ENCODE assay signal across 7 cellular contexts in genomic region chr1:2526824-2527552, GRCh38. TPM values are rescaled to one million over a fixed set of nuclear protein-coding genes. Genes with fewer than 3 reads are reported as not detected.
DNase-seq lines count a peak whose midpoint lies in the region; ATAC-seq and TF ChIP-seq lines count a peak whose summit lies in the region.

No MANE protein-coding gene starts in this region.

- peak overlapping the region; percentile 90 for H3K4me3 ChIP-seq in HFF-Myc (replicated peaks; ENCODE audit: low read depth, low read length)

- intact Hi-C loops in activated T-helper 2 cell treated with anti-CD3 and anti-CD28 coated beads, Interferon-gamma antibody, Interleukin-2, Interleukin-4, amounts not matched to agents 10 μg/mL and 5 μg/mL and 100 μg/mL, durations not matched to agents 14 hours and 24 hours and 36 hours (cut with micrococcal nuclease), result loop anchor here (1.0 to 10.0 kb wide), 7 partner anchors 20 to 395 kb away; partner anchors contain the start of genes FAAP20, MORN1, PEX10 and RER1

- H3K9me3 Mint-ChIP-seq in activated T-helper 2 cell treated with anti-CD3 and anti-CD28 coated beads, Interferon-gamma antibody, Interleukin-2, Interleukin-4, amounts not matched to agents 10 μg/mL and 5 μg/mL and 100 μg/mL, durations not matched to agents 14 hours and 24 hours and 36 hours, result no peaks in the 10 kb centered on the region

- DNase-seq in HFF-Myc (ENCODE audit: extremely low read depth, low read depth) (no peak), NCI-H1105 (lab: John Stamatoyannopoulos, UW) (peak; percentile 51), globus pallidus (ENCODE audit: low spot score) (peak; percentile 80), putamen (ENCODE audit: low spot score) (peak; percentile 80), dermis blood vessel endothelial cell (no peak)
- DNase-seq in activated T-helper 2 cell treated with anti-CD3 and anti-CD28 coated beads, Interferon-gamma antibody, Interleukin-2, Interleukin-4, amounts not matched to agents 10 μg/mL and 5 μg/mL and 100 μg/mL, durations not matched to agents 14 hours and 24 hours and 36 hours (ENCODE audit: low spot score), result peak; percentile 38

- H3K27ac Mint-ChIP-seq in activated T-helper 2 cell treated with anti-CD3 and anti-CD28 coated beads, Interferon-gamma antibody, Interleukin-2, Interleukin-4, amounts not matched to agents 10 μg/mL and 5 μg/mL and 100 μg/mL, durations not matched to agents 14 hours and 24 hours and 36 hours, result no peak overlapping the region

- H3K27me3 Mint-ChIP-seq in activated T-helper 2 cell treated with anti-CD3 and anti-CD28 coated beads, Interferon-gamma antibody, Interleukin-2, Interleukin-4, amounts not matched to agents 10 μg/mL and 5 μg/mL and 100 μg/mL, durations not matched to agents 14 hours and 24 hours and 36 hours (ENCODE audit: low read depth), result peaks cover 23% of the 10 kb centered on the region

- H3K36me3 Mint-ChIP-seq in activated T-helper 2 cell treated with anti-CD3 and anti-CD28 coated beads, Interferon-gamma antibody, Interleukin-2, Interleukin-4, amounts not matched to agents 10 μg/mL and 5 μg/mL and 100 μg/mL, durations not matched to agents 14 hours and 24 hours and 36 hours (ENCODE audit: low read depth), result peaks cover 11% of the 10 kb centered on the region

- peak overlapping the region; percentile 19 for H3K4me3 Mint-ChIP-seq in activated T-helper 2 cell treated with anti-CD3 and anti-CD28 coated beads, Interferon-gamma antibody, Interleukin-2, Interleukin-4, amounts not matched to agents 10 μg/mL and 5 μg/mL and 100 μg/mL, durations not matched to agents 14 hours and 24 hours and 36 hours (ENCODE audit: low read depth)

- no peak for TF ChIP-seq CTCF in HFF-Myc (IDR thresholded peaks at IDR 0.05; ENCODE audit: low read depth, low read length, missing control alignments)

- ATAC-seq in GM18499 (IDR thresholded peaks at IDR 0.05; ENCODE audit: insufficient read depth, unreplicated experiment), result peak; percentile 18

- H3K4me1 Mint-ChIP-seq in activated T-helper 2 cell treated with anti-CD3 and anti-CD28 coated beads, Interferon-gamma antibody, Interleukin-2, Interleukin-4, amounts not matched to agents 10 μg/mL and 5 μg/mL and 100 μg/mL, durations not matched to agents 14 hours and 24 hours and 36 hours (ENCODE audit: low read depth), result peaks cover 31% of the 10 kb centered on the region

RNA-seq across cellular contexts. Expression of gene PANK4, which starts 0.6 kb away (rescaled TPM):
- total RNA-seq in activated T-helper 2 cell treated with anti-CD3 and anti-CD28 coated beads, Interferon-gamma antibody, Interleukin-2, Interleukin-4, amounts not matched to agents 10 μg/mL and 5 μg/mL and 100 μg/mL, durations not matched to agents 14 hours and 24 hours and 36 hours, result 49.1 and 52.2 TPM in 2 replicates
- 21.5 and 24.7 TPM in 2 replicates for total RNA-seq in dermis blood vessel endothelial cell

RNA-seq across cellular contexts. Expression of gene HES5, which starts 3.1 kb away (rescaled TPM):
- not detected in 2 replicates for total RNA-seq in activated T-helper 2 cell treated with anti-CD3 and anti-CD28 coated beads, Interferon-gamma antibody, Interleukin-2, Interleukin-4, amounts not matched to agents 10 μg/mL and 5 μg/mL and 100 μg/mL, durations not matched to agents 14 hours and 24 hours and 36 hours
- total RNA-seq in dermis blood vessel endothelial cell, result 0.17 TPM in 1 of 2 replicates, not detected in the other

RNA-seq across cellular contexts. Expression of gene TNFRSF14, which starts 29.2 kb away (rescaled TPM):
- total RNA-seq in activated T-helper 2 cell treated with anti-CD3 and anti-CD28 coated beads, Interferon-gamma antibody, Interleukin-2, Interleukin-4, amounts not matched to agents 10 μg/mL and 5 μg/mL and 100 μg/mL, durations not matched to agents 14 hours and 24 hours and 36 hours, result 191 and 199 TPM in 2 replicates
- total RNA-seq in dermis blood vessel endothelial cell, result 109 and 155 TPM in 2 replicates

RNA-seq across cellular contexts. Expression of gene PLCH2, which starts 50.9 kb away (rescaled TPM):
- total RNA-seq in activated T-helper 2 cell treated with anti-CD3 and anti-CD28 coated beads, Interferon-gamma antibody, Interleukin-2, Interleukin-4, amounts not matched to agents 10 μg/mL and 5 μg/mL and 100 μg/mL, durations not matched to agents 14 hours and 24 hours and 36 hours, result 2.6 and 2.8 TPM in 2 replicates
- total RNA-seq in dermis blood vessel endothelial cell, result under 0.01 and 0.09 TPM in 2 replicates

RNA-seq across cellular contexts. Expression of gene PRXL2B, which starts 59.6 kb away (rescaled TPM):
- 26.5 and 28.4 TPM in 2 replicates for total RNA-seq in activated T-helper 2 cell treated with anti-CD3 and anti-CD28 coated beads, Interferon-gamma antibody, Interleukin-2, Interleukin-4, amounts not matched to agents 10 μg/mL and 5 μg/mL and 100 μg/mL, durations not matched to agents 14 hours and 24 hours and 36 hours
- total RNA-seq in dermis blood vessel endothelial cell, result 63.0 and 128 TPM in 2 replicates

Comparison
In these comparisons a context has a peak if more than half of its experiments do, and no peak if none do; other contexts are left out.
1. DNase-seq: peak in NCI-H1105 (single experiment), activated T-helper 2 cell treated with anti-CD3 and anti-CD28 coated beads, Interferon-gamma antibody, Interleukin-2, Interleukin-4, amounts not matched to agents 10 μg/mL and 5 μg/mL and 100 μg/mL, durations not matched to agents 14 hours and 24 hours and 36 hours (single experiment), globus pallidus (single experiment) and putamen (single experiment); none in HFF-Myc (single experiment) and dermis blood vessel endothelial cell (single experiment).